11 cellular contexts compared by ENCODE assay signal in the genomic region with DNA sequence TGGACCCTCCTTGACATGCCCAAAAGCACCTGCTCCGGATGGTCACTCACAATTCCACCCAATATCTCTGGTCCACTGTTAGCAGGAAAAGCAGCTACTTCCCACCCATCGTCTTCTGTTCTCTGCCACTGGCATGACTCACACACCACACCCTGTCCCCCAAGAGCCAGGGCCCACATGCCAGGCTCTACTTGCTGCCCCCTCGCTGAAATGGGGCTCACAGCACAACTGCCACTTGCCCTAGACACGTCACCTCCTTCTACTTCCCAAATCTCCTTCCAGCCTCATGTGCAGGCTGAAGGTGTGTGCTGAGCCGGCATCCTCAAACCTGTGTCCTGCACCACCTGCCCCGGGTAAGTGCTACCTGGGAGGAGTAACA.
DNase-seq lines count a peak whose midpoint lies in the region; ATAC-seq and TF ChIP-seq lines count a peak whose summit lies in the region.
"Had no signal": no experiment of that assay in that cellular context is flagged by ENCODE, and none has a peak within 500 bp of the region (broad histone marks: within the 10 kb centered on the region; RNA-seq: fewer than 3 reads in every experiment).

No MANE protein-coding gene starts in this region.

- DNase-seq in adrenal gland, result no peak
- DNase-seq in progenitor cell of endocrine pancreas (ENCODE audit: low spot score, unreplicated experiment), result no peak
- no peak for DNase-seq in effector CD4-positive, alpha-beta T cell
- no peak for DNase-seq in NCI-H446 treated with DMSO at 0.1 percent for 48 hours (lab: John Stamatoyannopoulos, UW)
- DNase-seq: NCI-H446; stimulated activated naive CD4-positive, alpha-beta T cell treated with Interleukin-2 at 50 U/mL for 16 hours had no signal

- WGBS in adrenal gland, 4 donors, result 73 to 79% (median 76%) methylated on average over 6 of the region's 6 CpGs

- no peak overlapping the region for H3K4me3 Mint-ChIP-seq in progenitor cell of endocrine pancreas (ENCODE audit: low read depth)

- H3K9me3 ChIP-seq in adrenal gland (replicated peaks in 1 of 3), result no peaks in the 10 kb centered on the region

- peaks cover 2% of the 10 kb centered on the region for H3K36me3 Mint-ChIP-seq in progenitor cell of endocrine pancreas (ENCODE audit: insufficient read depth)

- TF ChIP-seq CTCF in adrenal gland (IDR thresholded peaks at IDR 0.05), result no peak
- no peak for TF ChIP-seq CTCF in progenitor cell of endocrine pancreas (IDR thresholded peaks at IDR 0.05; ENCODE audit: unreplicated experiment)

- no peaks in the 10 kb centered on the region for H3K27me3 Mint-ChIP-seq in progenitor cell of endocrine pancreas

- peaks cover 15% of the 10 kb centered on the region for H3K4me1 Mint-ChIP-seq in progenitor cell of endocrine pancreas (ENCODE audit: low read depth)

- peak; percentile 20 for ATAC-seq in GM18909 (IDR thresholded peaks at IDR 0.05; ENCODE audit: poor library complexity, unreplicated experiment)
- ATAC-seq in HG02763 (IDR thresholded peaks at IDR 0.05; ENCODE audit: unreplicated experiment), result peak; percentile 24
- no peak for ATAC-seq in GM19023 (IDR thresholded peaks at IDR 0.05; ENCODE audit: unreplicated experiment)
- no peak for ATAC-seq in HG03520 (IDR thresholded peaks at IDR 0.05; ENCODE audit: unreplicated experiment)

- H3K36me3 ChIP-seq in adrenal gland (replicated peaks in 1 of 2), result no peaks in the 10 kb centered on the region

- H3K4me1 ChIP-seq in adrenal gland (replicated peaks in 1 of 2), result peaks cover 71 to 96% of the 10 kb centered on the region in 2 donors

- TF ChIP-seq POLR2A in adrenal gland (IDR thresholded peaks at IDR 0.05), result no peak

- H3K27me3 ChIP-seq in adrenal gland, result no peaks in the 10 kb centered on the region

- intact Hi-C loops in adrenal gland (cut with DNase I), result no loop called here

- no peak overlapping the region for H3K4me3 ChIP-seq in adrenal gland
- H3K4me3 ChIP-seq: skin epidermis had no signal

- peak overlapping the region; percentile 77 for H3K27ac Mint-ChIP-seq in progenitor cell of endocrine pancreas

- H3K27ac ChIP-seq in adrenal gland, result peak overlapping the region in 4 of 5 donors; percentile 56 to 82 (median 66)

- peaks cover 7% of the 10 kb centered on the region for H3K9me3 Mint-ChIP-seq in progenitor cell of endocrine pancreas (ENCODE audit: low read depth)

Comparison
In these comparisons a context has a peak if more than half of its experiments do, and no peak if none do; other contexts are left out.
1. ATAC-seq: peak in GM18909 (single experiment) and HG02763 (single experiment); none in GM19023 (single experiment) and HG03520 (single experiment).